Comparison of ENCODE assay signal across 1 cellular context in genomic region chr3:11641316-11641682, GRCh38.
TF ChIP-seq lines count a peak whose summit lies in the region.

No MANE protein-coding gene starts in this region.

TF ChIP-seq in SK-N-SH treated with all-trans-retinoic acid at 6 μM for 48 hours, 23 proteins besides CTCF, POLR2A, EP300 and RAD21 (continued from another document):
- TF ChIP-seq POU6F1 (CRISPR knock-in tag; IDR thresholded peaks at IDR 0.05; ENCODE audit: borderline replicate concordance, low read depth) (no peak), OSR1 (CRISPR knock-in tag; IDR thresholded peaks at IDR 0.05) (no peak), ZFP30 (CRISPR knock-in tag; IDR thresholded peaks at IDR 0.05) (no peak), ZNF565 (CRISPR knock-in tag; conservative IDR thresholded peaks at IDR 0.05; ENCODE audit: low read depth) (no peak), CSDC2 (CRISPR knock-in tag; IDR thresholded peaks at IDR 0.05) (no peak), ESRRG (CRISPR knock-in tag; IDR thresholded peaks at IDR 0.05) (no peak), BACH2 (CRISPR knock-in tag; IDR thresholded peaks at IDR 0.05; ENCODE audit: borderline replicate concordance) (no peak)
